In genomic region chr15:25535866-25536265, GRCh38 we compare ENCODE assay signal across 8 cellular contexts.
"Had no signal": no experiment of that assay in that cellular context is flagged by ENCODE, and none has a peak within 500 bp of the region (broad histone marks: within the 10 kb centered on the region; RNA-seq: fewer than 3 reads in every experiment).

No MANE protein-coding gene starts in this region.

- DNase-seq: GM23248, GOT3, H9, HCEC 1CT had no signal

- H3K4me3 Mint-ChIP-seq: IgD-negative memory B cell had no signal

- H3K27me3 Mint-ChIP-seq: IgD-negative memory B cell had no signal

- ATAC-seq: HepG2 had no signal

- H2AFZ ChIP-seq: GM23248 had no signal

- FAIRE-seq: H54, HepG2 had no signal

- H3K4me3 ChIP-seq: GM23248 had no signal

- H3K9ac ChIP-seq: GM23248 had no signal

- H3K27ac ChIP-seq: GM23248, HL-60 had no signal

- H3K27ac Mint-ChIP-seq: H9, IgD-negative memory B cell had no signal

- H3K36me3 Mint-ChIP-seq: IgD-negative memory B cell had no signal
